ENCODE assay signal across 8 cellular contexts in the genomic region with DNA sequence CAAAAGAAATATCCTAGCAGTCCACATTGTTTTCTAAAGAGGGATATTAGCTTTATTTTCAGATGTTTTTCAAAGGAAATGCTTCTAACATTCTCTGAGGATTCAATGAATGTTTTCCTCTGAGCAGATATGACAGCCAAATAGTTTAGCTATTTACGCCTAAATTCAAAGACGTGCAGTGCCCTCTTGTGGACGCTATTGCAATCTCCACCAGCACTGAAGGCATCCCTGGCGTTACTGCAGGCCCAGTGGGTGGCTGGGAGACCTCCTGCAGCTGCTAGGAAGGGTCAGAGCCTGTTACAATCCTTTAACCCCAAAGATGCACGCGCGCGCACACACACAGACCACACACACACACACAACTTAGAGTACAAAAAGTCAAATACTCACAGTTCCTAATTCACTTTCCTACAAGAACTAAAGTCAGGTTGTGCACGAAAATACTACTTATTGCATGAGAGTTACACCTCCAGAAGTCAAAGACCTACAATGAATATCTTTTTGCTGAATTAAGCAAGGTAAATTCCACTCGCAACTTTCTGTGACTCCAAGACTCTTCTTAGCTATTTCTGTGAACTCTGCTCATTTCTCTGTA.
DNase-seq lines count a peak whose midpoint lies in the region; ATAC-seq and TF ChIP-seq lines count a peak whose summit lies in the region.

No MANE protein-coding gene starts in this region.

- H3K4me1 ChIP-seq in ovary (ENCODE audit: insufficient read depth) (no peaks in the 10 kb centered on the region), vagina (peaks cover 4% of the 10 kb centered on the region)

- no peak for TF ChIP-seq POLR2A in ovary (IDR thresholded peaks at IDR 0.05)
- TF ChIP-seq POLR2A in vagina (IDR thresholded peaks at IDR 0.05): no peak

- H3K9me3 ChIP-seq in ovary (no peaks in the 10 kb centered on the region), vagina (no peaks in the 10 kb centered on the region)

- H3K27me3 ChIP-seq in ovary: no peaks in the 10 kb centered on the region
- no peaks in the 10 kb centered on the region for H3K27me3 ChIP-seq in vagina

- ATAC-seq in HG03565 (IDR thresholded peaks at IDR 0.05; ENCODE audit: unreplicated experiment): no peak

- in situ Hi-C loops in G401 (cut with HindIII; ENCODE audit: low sequenced_read_pairs): no loop called here

- no peak for TF ChIP-seq EP300 in ovary (IDR thresholded peaks at IDR 0.05)

- H3K36me3 ChIP-seq in ovary: no peaks in the 10 kb centered on the region
- H3K36me3 ChIP-seq in vagina: no peaks in the 10 kb centered on the region

- DNase-seq in G401 (ENCODE audit: low spot score): peak; percentile 94
- peak; percentile 57 for DNase-seq in HK-2 (ENCODE audit: unreplicated experiment)
- peak; percentile 25 for DNase-seq in NCI-H82 treated with DMSO at 0.1 percent for 48 hours (lab: John Stamatoyannopoulos, UW; ENCODE audit: unreplicated experiment)
- DNase-seq in activated T-cell treated with anti-CD3 and anti-CD28 coated beads, Interleukin-2, amount 50 U/mL, for 48 hours: peak; percentile 54 to 57
- peak; percentile 66 to 91 for DNase-seq in foreskin fibroblast
- peak; percentile 20 to 70 (median 49) for DNase-seq in ovary
- DNase-seq in vagina (ENCODE audit: extremely low spot score in 2 of 2): no peak

- H3K4me3 ChIP-seq in foreskin fibroblast (ENCODE audit: low read depth in 1 of 2, low read length in 2 of 2): no peak overlapping the region
- H3K4me3 ChIP-seq in ovary: no peak overlapping the region
- no peak overlapping the region for H3K4me3 ChIP-seq in vagina

- peak; percentile 81 for TF ChIP-seq CTCF in foreskin fibroblast (IDR thresholded peaks at IDR 0.05; ENCODE audit: low read depth, low read length)
- peak in 1 of 3 donors; percentile 37 for TF ChIP-seq CTCF in ovary (IDR thresholded peaks at IDR 0.05)
- TF ChIP-seq CTCF in vagina (IDR thresholded peaks at IDR 0.05): peak; percentile 56 to 69 (median 68)

- WGBS in ovary, 3 donors: 13 to 16% (median 14%) methylated on average over 10 of the region's 10 CpGs

- H3K27ac ChIP-seq in ovary (no peak overlapping the region), vagina (no peak overlapping the region)

- intact Hi-C loops in ovary (cut with DNase I) (no loop called here), vagina (cut with DNase I) (no loop called here)

Comparison
In these comparisons a context has a peak if more than half of its experiments do, and no peak if none do; other contexts are left out.
1. DNase-seq: peak in G401 (single experiment), HK-2 (single experiment), NCI-H82 treated with DMSO at 0.1 percent for 48 hours (single experiment), activated T-cell treated with anti-CD3 and anti-CD28 coated beads, Interleukin-2, amount 50 U/mL, for 48 hours (2 of 2), foreskin fibroblast (2 of 2) and ovary (5 of 5); none in vagina (0 of 2).